11 cellular contexts compared by ENCODE assay signal in genomic region chr4:174880001-174880400, GRCh38. TPM values are rescaled to one million over a fixed set of nuclear protein-coding genes. Genes with fewer than 3 reads are reported as not detected.
"Had no signal": no experiment of that assay in that cellular context is flagged by ENCODE, and none has a peak within 500 bp of the region (broad histone marks: within the 10 kb centered on the region; RNA-seq: fewer than 3 reads in every experiment).

No MANE protein-coding gene starts in this region.

- H3K4me3 ChIP-seq: GM23248, HAP-1 had no signal

- ATAC-seq: HepG2 had no signal

- H3K27me3 Mint-ChIP-seq: IgD-negative memory B cell had no signal

- H3K9me3 ChIP-seq: HAP-1 had no signal

- H3K4me1 ChIP-seq: HAP-1 had no signal

- H3K36me3 Mint-ChIP-seq: IgD-negative memory B cell had no signal

- H3K27ac Mint-ChIP-seq: IgD-negative memory B cell had no signal

- H3K27ac ChIP-seq: GM23248, HL-60, KMS-11 had no signal

- DNase-seq: GM23248, GOT3, H7, KBM-7 had no signal

- H3K4me2 ChIP-seq: KMS-11 had no signal

- H3K4me3 Mint-ChIP-seq: IgD-negative memory B cell had no signal

- H3K9ac ChIP-seq: GM23248, KMS-11 had no signal

- H2AFZ ChIP-seq: GM23248 had no signal

- H3K36me3 ChIP-seq: HAP-1 had no signal

RNA-seq across cellular contexts. Expression of gene ADAM29, which starts 38.2 kb away (rescaled TPM):
- total RNA-seq: GM23248, H4, H7, HepG2, HT1080 had no signal
- polyA plus RNA-seq: GM23248, HepG2 had no signal

RNA-seq across cellular contexts. Expression of gene GLRA3, which starts 51.0 kb away (rescaled TPM):
- total RNA-seq: GM23248, H4, HepG2, HT1080 had no signal
- polyA plus RNA-seq: GM23248, HepG2 had no signal
